In the genomic region with DNA sequence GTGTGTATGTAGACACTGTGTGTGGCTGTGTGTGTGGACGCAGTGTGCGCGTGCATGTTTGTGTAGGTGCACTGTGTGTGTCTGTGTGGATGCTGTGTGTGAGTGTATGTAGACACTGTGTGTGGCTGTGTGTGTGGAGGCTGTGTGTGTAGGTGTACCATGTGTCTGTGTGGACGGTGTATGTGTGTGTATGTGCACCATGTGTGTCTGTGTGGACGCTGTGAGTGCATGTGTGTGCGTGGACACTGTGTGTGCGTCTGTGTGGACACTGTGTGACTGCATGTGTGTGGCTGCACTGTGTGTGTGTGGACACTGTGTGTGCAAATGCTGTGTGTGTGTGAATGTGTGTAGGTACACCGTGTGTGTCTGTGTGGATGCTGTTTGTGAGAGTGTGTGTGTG, we compare ENCODE assay signal across 23 cellular contexts. TPM values are rescaled to one million over a fixed set of nuclear protein-coding genes. Genes with fewer than 3 reads are reported as not detected.
"Had no signal": no experiment of that assay in that cellular context is flagged by ENCODE, and none has a peak within 500 bp of the region (broad histone marks: within the 10 kb centered on the region; RNA-seq: fewer than 3 reads in every experiment).

No MANE protein-coding gene starts in this region.

- H3K27ac Mint-ChIP-seq: activated CD4-positive, alpha-beta T cell treated with anti-CD3 and anti-CD28 coated beads, Interleukin-2, amount 10 ng/mL, durations not matched to agents 24 days and 14 days; activated T-cell treated with anti-CD3 and anti-CD28 coated beads, Interleukin-2, amount 50 U/mL, for 72 hours; memory B cell; nephron; T-helper 2 cell treated with Interferon-gamma antibody and Interleukin-4, amounts not matched to agents 5 μg/mL and 100 μg/mL, for 36 hours; WTC11 had no signal

- FAIRE-seq: frontal cortex, TTC549 had no signal

- H3K27ac ChIP-seq: ascending aorta, heart left ventricle, vagina had no signal

- H3K4me1 ChIP-seq: ascending aorta, heart left ventricle, vagina had no signal

- H3K36me3 ChIP-seq: ascending aorta, heart left ventricle, vagina had no signal

- H3K9me3 ChIP-seq: ascending aorta, heart left ventricle, vagina had no signal

- ATAC-seq: activated T-cell treated with anti-CD3 and anti-CD28 coated beads, Interleukin-2, amount 50 U/mL, for 72 hours; WTC11 had no signal

- H3K27me3 Mint-ChIP-seq: memory B cell had no signal

- DNase-seq: activated CD4-positive, alpha-beta T cell treated with anti-CD3 and anti-CD28 coated beads, Interleukin-2, amount 10 ng/mL, durations not matched to agents 24 days and 14 days; activated effector memory CD4-positive, alpha-beta T cell treated with anti-CD3 and anti-CD28 coated beads, Interleukin-2, amount 50 U/mL, for 16 hours; activated naive CD4-positive, alpha-beta T cell treated with anti-CD3 and anti-CD28 coated beads, Interleukin-2, amount 50 U/mL, for 16 hours; activated T-cell treated with anti-CD3 and anti-CD28 coated beads, Interleukin-2, amount 50 U/mL, for 72 hours; cerebellar nuclear complex; effector CD4-positive, alpha-beta T cell; nucleus accumbens; retina; stimulated activated CD4-positive, alpha-beta T cell treated with anti-CD3 and anti-CD28 coated beads, Interleukin-12 subunit alpha, Interleukin-12 subunit beta, amount 100 ng/mL, for 4 hours; stimulated activated CD4-positive, alpha-beta T cell treated with anti-CD3 and anti-CD28 coated beads, Interleukin-1b, Interleukin-23, amount 100 ng/mL, for 48 hours; stimulated activated CD8-positive, alpha-beta memory T cell treated with anti-CD3 and anti-CD28 coated beads, Interleukin-4, amount 100 ng/mL, for 48 hours; stimulated activated naive CD4-positive, alpha-beta T cell had no signal

- H3K27me3 ChIP-seq: ascending aorta, heart left ventricle, vagina had no signal

- H3K4me1 Mint-ChIP-seq: activated CD4-positive, alpha-beta T cell treated with anti-CD3 and anti-CD28 coated beads, Interleukin-2, amount 10 ng/mL, durations not matched to agents 24 days and 14 days; memory B cell; nephron; WTC11 had no signal

- H3K9me3 Mint-ChIP-seq: activated CD4-positive, alpha-beta T cell treated with anti-CD3 and anti-CD28 coated beads, Interleukin-2, amount 10 ng/mL, durations not matched to agents 24 days and 14 days; memory B cell; nephron; T-helper 2 cell treated with Interferon-gamma antibody and Interleukin-4, amounts not matched to agents 5 μg/mL and 100 μg/mL, for 36 hours; WTC11 had no signal

- H3K4me3 ChIP-seq: ascending aorta, heart left ventricle, vagina had no signal

- H3K36me3 Mint-ChIP-seq: memory B cell, WTC11 had no signal

- H3K4me3 Mint-ChIP-seq: activated CD4-positive, alpha-beta T cell treated with anti-CD3 and anti-CD28 coated beads, Interleukin-2, amount 10 ng/mL, durations not matched to agents 24 days and 14 days; activated T-cell treated with anti-CD3 and anti-CD28 coated beads, Interleukin-2, amount 50 U/mL, for 72 hours; memory B cell; nephron; T-helper 2 cell treated with Interferon-gamma antibody and Interleukin-4, amounts not matched to agents 5 μg/mL and 100 μg/mL, for 36 hours; WTC11 had no signal

RNA-seq across cellular contexts. Expression of gene TRPM5, which starts 10.3 kb away (rescaled TPM):
- total RNA-seq: activated CD4-positive, alpha-beta T cell treated with anti-CD3 and anti-CD28 coated beads, Interleukin-2, amount 10 ng/mL, durations not matched to agents 24 days and 14 days; ascending aorta; frontal cortex; heart left ventricle; kidney epithelial cell; vagina had no signal
- polyA plus RNA-seq: heart left ventricle, liver had no signal
